1 cellular context compared by ENCODE assay signal in genomic region chr22:35376728-35377472, GRCh38.
TF ChIP-seq lines count a peak whose summit lies in the region.

No MANE protein-coding gene starts in this region.

TF ChIP-seq in HEK293, 187 proteins besides CTCF, POLR2A, EP300 and RAD21 (continued from another document and continues in another):
- TF ChIP-seq, protein P1, sequence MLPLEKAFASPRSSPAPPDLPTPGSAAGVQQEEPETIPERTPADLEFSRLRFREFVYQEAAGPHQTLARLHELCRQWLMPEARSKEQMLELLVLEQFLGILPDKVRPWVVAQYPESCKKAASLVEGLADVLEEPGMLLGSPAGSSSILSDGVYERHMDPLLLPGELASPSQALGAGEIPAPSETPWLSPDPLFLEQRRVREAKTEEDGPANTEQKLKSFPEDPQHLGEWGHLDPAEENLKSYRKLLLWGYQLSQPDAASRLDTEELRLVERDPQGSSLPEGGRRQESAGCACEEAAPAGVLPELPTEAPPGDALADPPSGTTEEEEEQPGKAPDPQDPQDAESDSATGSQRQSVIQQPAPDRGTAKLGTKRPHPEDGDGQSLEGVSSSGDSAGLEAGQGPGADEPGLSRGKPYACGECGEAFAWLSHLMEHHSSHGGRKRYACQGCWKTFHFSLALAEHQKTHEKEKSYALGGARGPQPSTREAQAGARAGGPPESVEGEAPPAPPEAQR (tag by site-specific recombination; IDR thresholded peaks at IDR 0.05) = peak; percentile 64; the same call in 1 of the 2 replicates
- TF ChIP-seq ZNF2 (tag by site-specific recombination; IDR thresholded peaks at IDR 0.05) (peak; percentile 55; the same call in 1 of the 2 replicates), TRIM28 (IDR thresholded peaks at IDR 0.05; ENCODE audit: borderline replicate concordance, low read length) (peak; percentile 72; the same call in 1 of the 2 replicates), EGR2 (tag by site-specific recombination; IDR thresholded peaks at IDR 0.05; ENCODE audit: low read depth) (peak; percentile 73), ZNF146 (tag by site-specific recombination; IDR thresholded peaks at IDR 0.05) (no peak), IKZF3 (tag by site-specific recombination; IDR thresholded peaks at IDR 0.05) (0 out of 2 replicates have a peak, but pooled peaks have one; percentile 33), OVOL3 (tag by site-specific recombination; IDR thresholded peaks at IDR 0.05) (0 out of 2 replicates have a peak, but pooled peaks have one; percentile 48), ZNF114 (tag by site-specific recombination; IDR thresholded peaks at IDR 0.05) (no peak), ZBTB8A (tag by site-specific recombination; IDR thresholded peaks at IDR 0.05) (peak; percentile 85), ZIC2 (tag by site-specific recombination; IDR thresholded peaks at IDR 0.05) (peak; percentile 78), ZNF791 (tag by site-specific recombination; IDR thresholded peaks at IDR 0.05) (no peak), ZNF121 (tag by site-specific recombination; IDR thresholded peaks at IDR 0.05) (no peak), ZFHX2 (tag by site-specific recombination; conservative IDR thresholded peaks at IDR 0.05) (peak; percentile 78), ZNF221 (tag by site-specific recombination; IDR thresholded peaks at IDR 0.05; ENCODE audit: borderline replicate concordance) (no peak), ZXDB (tag by site-specific recombination; IDR thresholded peaks at IDR 0.05) (peak; percentile 57; the same call in 1 of the 2 replicates), GFI1B (tag by site-specific recombination; IDR thresholded peaks at IDR 0.05) (0 out of 2 replicates have a peak, but pooled peaks have one; percentile 28), ZNF473 (tag by site-specific recombination; IDR thresholded peaks at IDR 0.05) (no peak), ZNF76 (tag by site-specific recombination; IDR thresholded peaks at IDR 0.05; ENCODE audit: borderline replicate concordance, low read depth) (0 out of 2 replicates have a peak, but pooled peaks have one; percentile 12), PRDM10 (tag by site-specific recombination; IDR thresholded peaks at IDR 0.05) (no peak), ZNF10 (tag by site-specific recombination; IDR thresholded peaks at IDR 0.05) (no peak), ZNF366 (tag by site-specific recombination; conservative IDR thresholded peaks at IDR 0.05) (no peak), ZSCAN23 (tag by site-specific recombination; IDR thresholded peaks at IDR 0.05) (no peak), ZNF157 (tag by site-specific recombination; IDR thresholded peaks at IDR 0.05) (peak; percentile 62; the same call in 1 of the 2 replicates), SETDB1 (IDR thresholded peaks at IDR 0.05; ENCODE audit: insufficient read length, low read length) (no peak), ZNF23 (tag by site-specific recombination; IDR thresholded peaks at IDR 0.05; ENCODE audit: borderline replicate concordance) (no peak), ZNF341 (tag by site-specific recombination; IDR thresholded peaks at IDR 0.05; ENCODE audit: low read depth) (peak; percentile 16; the same call in 1 of the 2 replicates), ZNF335 (tag by site-specific recombination; conservative IDR thresholded peaks at IDR 0.05) (peak; percentile 23; the same call in 1 of the 2 replicates), ZNF664 (tag by site-specific recombination; IDR thresholded peaks at IDR 0.05) (no peak), GLIS1 (tag by site-specific recombination; IDR thresholded peaks at IDR 0.05) (peak; percentile 41; the same call in 1 of the 2 replicates), ZNF138 (tag by site-specific recombination; IDR thresholded peaks at IDR 0.05; ENCODE audit: borderline replicate concordance) (no peak), ZFP3 (tag by site-specific recombination; IDR thresholded peaks at IDR 0.05; ENCODE audit: low read depth) (no peak), SP3 (tag by site-specific recombination; IDR thresholded peaks at IDR 0.05) (0 out of 2 replicates have a peak, but pooled peaks have one; percentile 25), ZNF394 (tag by site-specific recombination; IDR thresholded peaks at IDR 0.05; ENCODE audit: borderline replicate concordance) (peak; percentile 74; the same call in 1 of the 2 replicates), ZBTB17 (tag by site-specific recombination; IDR thresholded peaks at IDR 0.05) (peak; percentile 86)
- TF ChIP-seq, protein P2, sequence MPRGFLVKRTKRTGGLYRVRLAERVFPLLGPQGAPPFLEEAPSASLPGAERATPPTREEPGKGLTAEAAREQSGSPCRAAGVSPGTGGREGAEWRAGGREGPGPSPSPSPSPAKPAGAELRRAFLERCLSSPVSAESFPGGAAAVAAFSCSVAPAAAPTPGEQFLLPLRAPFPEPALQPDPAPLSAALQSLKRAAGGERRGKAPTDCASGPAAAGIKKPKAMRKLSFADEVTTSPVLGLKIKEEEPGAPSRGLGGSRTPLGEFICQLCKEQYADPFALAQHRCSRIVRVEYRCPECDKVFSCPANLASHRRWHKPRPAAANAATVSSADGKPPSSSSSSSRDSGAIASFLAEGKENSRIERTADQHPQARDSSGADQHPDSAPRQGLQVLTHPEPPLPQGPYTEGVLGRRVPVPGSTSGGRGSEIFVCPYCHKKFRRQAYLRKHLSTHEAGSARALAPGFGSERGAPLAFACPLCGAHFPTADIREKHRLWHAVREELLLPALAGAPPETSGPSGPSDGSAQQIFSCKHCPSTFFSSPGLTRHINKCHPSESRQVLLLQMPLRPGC (tag by site-specific recombination; IDR thresholded peaks at IDR 0.05) = peak; percentile 69; the same call in 1 of the 2 replicates
- TF ChIP-seq, protein P3, sequence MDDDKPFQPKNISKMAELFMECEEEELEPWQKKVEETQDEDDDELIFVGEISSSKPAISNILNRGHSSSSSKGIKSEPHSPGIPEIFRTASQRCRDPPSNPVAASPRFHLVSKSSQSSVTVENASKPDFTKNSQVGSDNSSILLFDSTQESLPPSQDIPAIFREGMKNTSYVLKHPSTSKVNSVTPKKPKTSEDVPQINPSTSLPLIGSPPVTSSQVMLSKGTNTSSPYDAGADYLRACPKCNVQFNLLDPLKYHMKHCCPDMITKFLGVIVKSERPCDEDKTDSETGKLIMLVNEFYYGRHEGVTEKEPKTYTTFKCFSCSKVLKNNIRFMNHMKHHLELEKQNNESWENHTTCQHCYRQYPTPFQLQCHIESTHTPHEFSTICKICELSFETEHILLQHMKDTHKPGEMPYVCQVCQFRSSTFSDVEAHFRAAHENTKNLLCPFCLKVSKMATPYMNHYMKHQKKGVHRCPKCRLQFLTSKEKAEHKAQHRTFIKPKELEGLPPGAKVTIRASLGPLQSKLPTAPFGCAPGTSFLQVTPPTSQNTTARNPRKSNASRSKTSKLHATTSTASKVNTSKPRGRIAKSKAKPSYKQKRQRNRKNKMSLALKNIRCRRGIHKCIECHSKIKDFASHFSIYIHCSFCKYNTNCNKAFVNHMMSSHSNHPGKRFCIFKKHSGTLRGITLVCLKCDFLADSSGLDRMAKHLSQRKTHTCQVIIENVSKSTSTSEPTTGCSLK (tag by site-specific recombination; IDR thresholded peaks at IDR 0.05) = no peak
- TF ChIP-seq, protein P4, sequence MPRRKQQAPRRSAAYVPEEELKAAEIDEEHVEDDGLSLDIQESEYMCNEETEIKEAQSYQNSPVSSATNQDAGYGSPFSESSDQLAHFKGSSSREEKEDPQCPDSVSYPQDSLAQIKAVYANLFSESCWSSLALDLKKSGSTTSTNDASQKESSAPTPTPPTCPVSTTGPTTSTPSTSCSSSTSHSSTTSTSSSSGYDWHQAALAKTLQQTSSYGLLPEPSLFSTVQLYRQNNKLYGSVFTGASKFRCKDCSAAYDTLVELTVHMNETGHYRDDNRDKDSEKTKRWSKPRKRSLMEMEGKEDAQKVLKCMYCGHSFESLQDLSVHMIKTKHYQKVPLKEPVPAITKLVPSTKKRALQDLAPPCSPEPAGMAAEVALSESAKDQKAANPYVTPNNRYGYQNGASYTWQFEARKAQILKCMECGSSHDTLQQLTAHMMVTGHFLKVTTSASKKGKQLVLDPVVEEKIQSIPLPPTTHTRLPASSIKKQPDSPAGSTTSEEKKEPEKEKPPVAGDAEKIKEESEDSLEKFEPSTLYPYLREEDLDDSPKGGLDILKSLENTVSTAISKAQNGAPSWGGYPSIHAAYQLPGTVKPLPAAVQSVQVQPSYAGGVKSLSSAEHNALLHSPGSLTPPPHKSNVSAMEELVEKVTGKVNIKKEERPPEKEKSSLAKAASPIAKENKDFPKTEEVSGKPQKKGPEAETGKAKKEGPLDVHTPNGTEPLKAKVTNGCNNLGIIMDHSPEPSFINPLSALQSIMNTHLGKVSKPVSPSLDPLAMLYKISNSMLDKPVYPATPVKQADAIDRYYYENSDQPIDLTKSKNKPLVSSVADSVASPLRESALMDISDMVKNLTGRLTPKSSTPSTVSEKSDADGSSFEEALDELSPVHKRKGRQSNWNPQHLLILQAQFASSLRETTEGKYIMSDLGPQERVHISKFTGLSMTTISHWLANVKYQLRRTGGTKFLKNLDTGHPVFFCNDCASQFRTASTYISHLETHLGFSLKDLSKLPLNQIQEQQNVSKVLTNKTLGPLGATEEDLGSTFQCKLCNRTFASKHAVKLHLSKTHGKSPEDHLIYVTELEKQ (tag by site-specific recombination; IDR thresholded peaks at IDR 0.05; ENCODE audit: borderline replicate concordance) = peak; percentile 63; the same call in 1 of the 2 replicates
- TF ChIP-seq, protein P5, sequence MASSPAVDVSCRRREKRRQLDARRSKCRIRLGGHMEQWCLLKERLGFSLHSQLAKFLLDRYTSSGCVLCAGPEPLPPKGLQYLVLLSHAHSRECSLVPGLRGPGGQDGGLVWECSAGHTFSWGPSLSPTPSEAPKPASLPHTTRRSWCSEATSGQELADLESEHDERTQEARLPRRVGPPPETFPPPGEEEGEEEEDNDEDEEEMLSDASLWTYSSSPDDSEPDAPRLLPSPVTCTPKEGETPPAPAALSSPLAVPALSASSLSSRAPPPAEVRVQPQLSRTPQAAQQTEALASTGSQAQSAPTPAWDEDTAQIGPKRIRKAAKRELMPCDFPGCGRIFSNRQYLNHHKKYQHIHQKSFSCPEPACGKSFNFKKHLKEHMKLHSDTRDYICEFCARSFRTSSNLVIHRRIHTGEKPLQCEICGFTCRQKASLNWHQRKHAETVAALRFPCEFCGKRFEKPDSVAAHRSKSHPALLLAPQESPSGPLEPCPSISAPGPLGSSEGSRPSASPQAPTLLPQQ (tag by site-specific recombination; IDR thresholded peaks at IDR 0.05) = peak; percentile 54
- TF ChIP-seq, protein P6, sequence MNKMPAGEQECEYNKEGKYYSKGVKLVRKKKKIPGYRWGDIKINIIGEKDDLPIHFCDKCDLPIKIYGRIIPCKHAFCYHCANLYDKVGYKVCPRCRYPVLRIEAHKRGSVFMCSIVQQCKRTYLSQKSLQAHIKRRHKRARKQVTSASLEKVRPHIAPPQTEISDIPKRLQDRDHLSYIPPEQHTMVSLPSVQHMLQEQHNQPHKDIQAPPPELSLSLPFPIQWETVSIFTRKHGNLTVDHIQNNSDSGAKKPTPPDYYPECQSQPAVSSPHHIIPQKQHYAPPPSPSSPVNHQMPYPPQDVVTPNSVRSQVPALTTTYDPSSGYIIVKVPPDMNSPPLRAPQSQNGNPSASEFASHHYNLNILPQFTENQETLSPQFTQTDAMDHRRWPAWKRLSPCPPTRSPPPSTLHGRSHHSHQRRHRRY (tag by site-specific recombination; IDR thresholded peaks at IDR 0.05) = no peak
- TF ChIP-seq, protein P7, sequence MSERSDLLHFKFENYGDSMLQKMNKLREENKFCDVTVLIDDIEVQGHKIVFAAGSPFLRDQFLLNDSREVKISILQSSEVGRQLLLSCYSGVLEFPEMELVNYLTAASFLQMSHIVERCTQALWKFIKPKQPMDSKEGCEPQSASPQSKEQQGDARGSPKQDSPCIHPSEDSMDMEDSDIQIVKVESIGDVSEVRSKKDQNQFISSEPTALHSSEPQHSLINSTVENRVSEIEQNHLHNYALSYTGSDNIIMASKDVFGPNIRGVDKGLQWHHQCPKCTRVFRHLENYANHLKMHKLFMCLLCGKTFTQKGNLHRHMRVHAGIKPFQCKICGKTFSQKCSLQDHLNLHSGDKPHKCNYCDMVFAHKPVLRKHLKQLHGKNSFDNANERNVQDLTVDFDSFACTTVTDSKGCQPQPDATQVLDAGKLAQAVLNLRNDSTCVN (tag by site-specific recombination; optimal IDR thresholded peaks at IDR 0.05) = peak; percentile 21
- TF ChIP-seq, protein P8, sequence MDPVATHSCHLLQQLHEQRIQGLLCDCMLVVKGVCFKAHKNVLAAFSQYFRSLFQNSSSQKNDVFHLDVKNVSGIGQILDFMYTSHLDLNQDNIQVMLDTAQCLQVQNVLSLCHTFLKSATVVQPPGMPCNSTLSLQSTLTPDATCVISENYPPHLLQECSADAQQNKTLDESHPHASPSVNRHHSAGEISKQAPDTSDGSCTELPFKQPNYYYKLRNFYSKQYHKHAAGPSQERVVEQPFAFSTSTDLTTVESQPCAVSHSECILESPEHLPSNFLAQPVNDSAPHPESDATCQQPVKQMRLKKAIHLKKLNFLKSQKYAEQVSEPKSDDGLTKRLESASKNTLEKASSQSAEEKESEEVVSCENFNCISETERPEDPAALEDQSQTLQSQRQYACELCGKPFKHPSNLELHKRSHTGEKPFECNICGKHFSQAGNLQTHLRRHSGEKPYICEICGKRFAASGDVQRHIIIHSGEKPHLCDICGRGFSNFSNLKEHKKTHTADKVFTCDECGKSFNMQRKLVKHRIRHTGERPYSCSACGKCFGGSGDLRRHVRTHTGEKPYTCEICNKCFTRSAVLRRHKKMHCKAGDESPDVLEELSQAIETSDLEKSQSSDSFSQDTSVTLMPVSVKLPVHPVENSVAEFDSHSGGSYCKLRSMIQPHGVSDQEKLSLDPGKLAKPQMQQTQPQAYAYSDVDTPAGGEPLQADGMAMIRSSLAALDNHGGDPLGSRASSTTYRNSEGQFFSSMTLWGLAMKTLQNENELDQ (tag by site-specific recombination; IDR thresholded peaks at IDR 0.05; ENCODE audit: low read depth) = no peak
